8 cellular contexts compared by ENCODE assay signal in the genomic region with DNA sequence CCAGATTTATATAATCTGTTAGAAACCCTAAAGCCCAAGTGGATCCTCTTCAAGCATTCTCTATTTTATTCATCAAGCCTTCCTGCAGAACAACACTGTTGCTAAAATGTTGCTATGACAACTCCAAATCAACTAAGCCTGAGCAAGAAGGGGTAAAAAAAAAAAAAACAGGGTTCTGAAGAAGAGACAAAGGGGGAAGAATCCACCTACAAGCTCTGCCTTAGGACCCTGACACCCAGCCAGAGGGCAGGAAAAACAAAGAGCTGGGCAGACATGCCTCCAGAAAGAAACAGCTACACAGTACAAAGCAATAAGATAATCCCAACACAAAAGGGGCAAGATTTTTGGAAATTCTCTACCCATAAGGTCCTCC. TPM values are rescaled to one million over a fixed set of nuclear protein-coding genes. Genes with fewer than 3 reads are reported as not detected.
DNase-seq lines count a peak whose midpoint lies in the region; ATAC-seq and TF ChIP-seq lines count a peak whose summit lies in the region.

No MANE protein-coding gene starts in this region.

- no peaks in the 10 kb centered on the region for H4K20me1 ChIP-seq in GM23248 (ENCODE audit: insufficient read depth)

- H3K27me3 ChIP-seq in GM23248 (replicated peaks; ENCODE audit: insufficient read depth) (no peaks in the 10 kb centered on the region), WERI-Rb-1 (ENCODE audit: insufficient read depth, low read depth, severe bottlenecking) (no peaks in the 10 kb centered on the region), gastroesophageal sphincter (no peaks in the 10 kb centered on the region), skeletal muscle satellite cell (ENCODE audit: control insufficient read depth, insufficient read depth, low read length) (no peaks in the 10 kb centered on the region)

- H3F3A ChIP-seq in GM23248 (ENCODE audit: insufficient read depth), result peaks cover 16% of the 10 kb centered on the region; the same call in 1 of the 2 replicates

- no peak for TF ChIP-seq CTCF in WERI-Rb-1 (IDR thresholded peaks at IDR 0.05; ENCODE audit: low read depth, low read length)
- no peak for TF ChIP-seq CTCF in gastroesophageal sphincter (IDR thresholded peaks at IDR 0.05)

- DNase-seq in GM23248, result peak; percentile 64
- no peak for DNase-seq in WERI-Rb-1
- DNase-seq in NCI-H2107 (lab: John Stamatoyannopoulos, UW), result no peak
- DNase-seq in D341Med (ENCODE audit: low spot score), result no peak
- no peak for DNase-seq in AG08396 (ENCODE audit: low spot score)

- H3K9ac ChIP-seq in GM23248 (peak overlapping the region; percentile 92), skeletal muscle satellite cell (ENCODE audit: low read depth, low read length) (peak overlapping the region; percentile 96)

- no peak for TF ChIP-seq POLR2A in gastroesophageal sphincter (IDR thresholded peaks at IDR 0.05)

- H3K27ac ChIP-seq in GM23248 (peak overlapping the region; percentile 93), WERI-Rb-1 (peak overlapping the region; percentile 93), gastroesophageal sphincter (peak overlapping the region; percentile 88 to 97 (median 94))

- H3K79me2 ChIP-seq in GM23248 (ENCODE audit: insufficient read depth), result peaks cover 35% of the 10 kb centered on the region

- H3K4me2 ChIP-seq in GM23248 (ENCODE audit: unreplicated experiment) (peak overlapping the region; percentile 83), skeletal muscle satellite cell (ENCODE audit: low read length) (peak overlapping the region; percentile 96)

- H3K9me3 ChIP-seq in GM23248 (ENCODE audit: low read depth) (no peaks in the 10 kb centered on the region), WERI-Rb-1 (ENCODE audit: severe bottlenecking) (peaks cover 31% of the 10 kb centered on the region), gastroesophageal sphincter (no peaks in the 10 kb centered on the region), skeletal muscle satellite cell (replicated peaks; ENCODE audit: low read length) (peaks cover 3% of the 10 kb centered on the region)

- no peaks in the 10 kb centered on the region for H3K9me2 ChIP-seq in GM23248 (ENCODE audit: insufficient read depth)

- H3K4me1 ChIP-seq in GM23248 (ENCODE audit: insufficient read depth) (peaks cover 12% of the 10 kb centered on the region), gastroesophageal sphincter (peaks cover 0 to 36% (median 8%) of the 10 kb centered on the region in 3 donors), skeletal muscle satellite cell (ENCODE audit: control insufficient read depth, insufficient read depth, low read length) (peaks cover 10% of the 10 kb centered on the region)

- ATAC-seq in gastroesophageal sphincter, result no peak
- no peak for ATAC-seq in GM18517 (IDR thresholded peaks at IDR 0.05; ENCODE audit: unreplicated experiment)

- H3K4me3 ChIP-seq in GM23248 (peak overlapping the region; percentile 91), WERI-Rb-1 (ENCODE audit: low read depth, low read length) (peak overlapping the region; percentile 78), gastroesophageal sphincter (peak overlapping the region; percentile 90 to 94), skeletal muscle satellite cell (ENCODE audit: low read length) (peak overlapping the region; percentile 97)

- peaks cover 7% of the 10 kb centered on the region; the same call in 1 of the 2 replicates for H3K36me3 ChIP-seq in GM23248 (ENCODE audit: low read depth)
- peaks cover 42% of the 10 kb centered on the region for H3K36me3 ChIP-seq in WERI-Rb-1
- peaks cover 2 to 40% of the 10 kb centered on the region in 2 donors for H3K36me3 ChIP-seq in gastroesophageal sphincter
- peaks cover 29% of the 10 kb centered on the region for H3K36me3 ChIP-seq in skeletal muscle satellite cell (ENCODE audit: insufficient read depth, low read length)

- H2AFZ ChIP-seq in GM23248, result peak overlapping the region; percentile 91

- TF ChIP-seq EP300 in gastroesophageal sphincter (IDR thresholded peaks at IDR 0.05), result no peak

- in situ Hi-C loops in GM23248 (cut with MboI), result no loop called here

RNA-seq across cellular contexts. Expression of a gene that starts 1.3 kb away (rescaled TPM):
- total RNA-seq in GM23248 (2014; rRNA removed; shearing (Covaris generic)), result 53.2 and 68.4 TPM in 2 replicates
- polyA plus RNA-seq in GM23248 (2016; fragmentation: Nextera tagmentation; extraction: Ambion mirVana), result 12.2 and 17.1 TPM in 2 replicates
- 10 to 100 TPM; 50.9 to 79.4 (median 60.5) TPM for total RNA-seq in gastroesophageal sphincter
- total RNA-seq in skeletal muscle satellite cell (2012; rRNA removed), result 41.9 and 44.1 TPM in 2 replicates

RNA-seq across cellular contexts. Expression of a gene that starts 5.8 kb away (rescaled TPM):
- total RNA-seq in GM23248 (2014; rRNA removed; shearing (Covaris generic)), result not detected in 2 replicates
- not detected in 2 replicates for polyA plus RNA-seq in GM23248 (2016; fragmentation: Nextera tagmentation; extraction: Ambion mirVana)
- total RNA-seq in gastroesophageal sphincter, result 10 to 100 TPM; 18.1 to 52.1 (median 29.4) TPM
- total RNA-seq in skeletal muscle satellite cell (2012; rRNA removed), result 0.76 and 5.0 TPM in 2 replicates

RNA-seq across cellular contexts. Expression of a gene that starts 23.6 kb away (rescaled TPM):
- 0.76 and 1.5 TPM in 2 replicates for total RNA-seq in GM23248 (2014; rRNA removed; shearing (Covaris generic))
- polyA plus RNA-seq in GM23248 (2016; fragmentation: Nextera tagmentation; extraction: Ambion mirVana), result 0.52 and 0.53 TPM in 2 replicates
- 10 to 100 TPM in 1 of 4 donors, 1 to 10 TPM in 3; 4.5 to 28.2 (median 9.9) TPM for total RNA-seq in gastroesophageal sphincter
- 0.76 and 1.5 TPM in 2 replicates for total RNA-seq in skeletal muscle satellite cell (2012; rRNA removed)

RNA-seq across cellular contexts. Expression of a gene that starts 25.2 kb away (rescaled TPM):
- total RNA-seq in GM23248 (2014; rRNA removed; shearing (Covaris generic)), result not detected in 2 replicates
- polyA plus RNA-seq in GM23248 (2016; fragmentation: Nextera tagmentation; extraction: Ambion mirVana), result 0.21 and 0.29 TPM in 2 replicates
- 10 to 100 TPM in 1 of 4 donors, 1 to 10 TPM in 3; 1.9 to 11.6 (median 4.4) TPM for total RNA-seq in gastroesophageal sphincter
- not detected in 2 replicates for total RNA-seq in skeletal muscle satellite cell (2012; rRNA removed)

RNA-seq across cellular contexts. Expression of a gene that starts 44.8 kb away (rescaled TPM):
- total RNA-seq in GM23248 (2014; rRNA removed; shearing (Covaris generic)), result 0.54 TPM in 1 of 2 replicates, not detected in the other
- polyA plus RNA-seq in GM23248 (2016; fragmentation: Nextera tagmentation; extraction: Ambion mirVana), result 0.40 and 0.54 TPM in 2 replicates
- 1 to 10 TPM in 1 of 4 donors, under 1 TPM in 1, not detected in 2; 0.27 to 1.9 TPM for total RNA-seq in gastroesophageal sphincter
- 0.25 and 0.66 TPM in 2 replicates for total RNA-seq in skeletal muscle satellite cell (2012; rRNA removed)

Comparison
In these comparisons a context has a peak if more than half of its experiments do, and no peak if none do; other contexts are left out.
1. RNA of a gene that starts 5.8 kb away (total RNA-seq): 18.1 to 52.1 TPM in gastroesophageal sphincter; not detected in GM23248; every median in the first group is over 10 times any median in the second.
2. Peak in every context shown above with its lines, with median percentiles within 50 percentile points of each other: H3K27ac ChIP-seq and H3K4me3 ChIP-seq.